Comparison of ENCODE assay signal across 10 cellular contexts in the genomic region with DNA sequence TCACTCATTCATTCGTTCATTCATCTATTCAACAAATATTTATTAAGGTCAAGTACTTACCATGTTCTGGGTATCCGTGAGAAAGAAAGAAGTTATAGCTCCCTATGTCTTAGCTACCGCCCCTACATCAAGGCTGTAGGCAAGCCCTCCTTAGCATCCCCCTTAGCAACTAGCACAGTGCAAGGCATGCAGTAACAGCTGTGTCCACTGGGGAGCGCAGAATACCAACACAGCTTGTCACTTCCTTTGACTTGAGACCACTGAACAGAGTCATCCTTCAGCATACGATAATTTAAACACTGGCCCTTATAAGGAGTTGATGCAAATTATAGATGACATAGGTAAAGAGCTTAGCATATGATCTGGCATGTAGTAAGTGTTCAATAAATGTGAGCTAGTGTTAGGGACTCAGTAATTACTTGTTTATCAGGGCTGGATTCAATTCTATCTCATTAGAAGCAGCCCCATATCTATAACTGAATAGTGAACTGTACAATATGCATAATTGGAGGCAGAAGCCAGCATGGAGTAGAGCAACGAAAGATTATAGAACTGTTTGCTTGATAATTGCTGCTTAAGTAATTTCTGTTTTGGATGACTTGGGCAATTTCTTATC. TPM values are rescaled to one million over a fixed set of nuclear protein-coding genes. Genes with fewer than 3 reads are reported as not detected.
DNase-seq lines count a peak whose midpoint lies in the region; ATAC-seq, FAIRE-seq and TF ChIP-seq lines count a peak whose summit lies in the region.
"Had no signal": no experiment of that assay in that cellular context is flagged by ENCODE, and none has a peak within 500 bp of the region (broad histone marks: within the 10 kb centered on the region; RNA-seq: fewer than 3 reads in every experiment).

No MANE protein-coding gene starts in this region.

- H3K27ac Mint-ChIP-seq in glutamatergic neuron (ENCODE audit: unreplicated experiment), result no peak overlapping the region
- H3K27ac Mint-ChIP-seq: IgD-negative memory B cell had no signal

- no peaks in the 10 kb centered on the region for H3K36me3 Mint-ChIP-seq in glutamatergic neuron (ENCODE audit: unreplicated experiment)
- H3K36me3 Mint-ChIP-seq: IgD-negative memory B cell had no signal

- FAIRE-seq in GM18507 (lab: Jason Lieb, UNC), result peak; percentile 84

- ATAC-seq in HG03108 (IDR thresholded peaks at IDR 0.05; ENCODE audit: unreplicated experiment) (peak; percentile 64), HG02763 (IDR thresholded peaks at IDR 0.05; ENCODE audit: unreplicated experiment) (no peak)

- peak; percentile 81 for TF ChIP-seq CTCF in AG09309 (IDR thresholded peaks at IDR 0.05; ENCODE audit: control insufficient read depth, insufficient read depth, low read depth, low read length, missing control alignments)
- TF ChIP-seq CTCF in glutamatergic neuron (IDR thresholded peaks at IDR 0.05; ENCODE audit: partially characterized antibody, unreplicated experiment), result peak; percentile 67

- H3K27me3 Mint-ChIP-seq in glutamatergic neuron (ENCODE audit: unreplicated experiment), result no peaks in the 10 kb centered on the region

- no peak overlapping the region for H3K4me3 Mint-ChIP-seq in glutamatergic neuron (ENCODE audit: unreplicated experiment)
- H3K4me3 Mint-ChIP-seq: IgD-negative memory B cell had no signal

- no peaks in the 10 kb centered on the region for H3K9me3 Mint-ChIP-seq in glutamatergic neuron (ENCODE audit: unreplicated experiment)
- H3K9me3 Mint-ChIP-seq: IgD-negative memory B cell had no signal

- no peak overlapping the region for H3K4me3 ChIP-seq in AG09309 (ENCODE audit: control insufficient read depth, low read depth, low read length)

- DNase-seq in AG09309 (ENCODE audit: low read depth) (peak; percentile 10), GM18507 (ENCODE audit: extremely low spot score, insufficient read length, low read depth) (peak; percentile 1), OCI-M1 (lab: John Stamatoyannopoulos, UW) (peak; percentile 62), glutamatergic neuron (peak; percentile 74), putamen (ENCODE audit: low spot score) (peak; percentile 11)
- peak; percentile 5 for DNase-seq in activated effector memory CD4-positive, alpha-beta T cell treated with Interleukin-2 at 50 U/mL for 16 hours

- peaks cover 5% of the 10 kb centered on the region for H3K4me1 Mint-ChIP-seq in glutamatergic neuron (ENCODE audit: low read depth, unreplicated experiment)
- H3K4me1 Mint-ChIP-seq: IgD-negative memory B cell had no signal

RNA-seq across cellular contexts. Expression of a gene that starts 8.7 kb away (rescaled TPM):
- total RNA-seq in glutamatergic neuron (ENCODE audit: unreplicated experiment), result 0.98 TPM

RNA-seq across cellular contexts. Expression of a gene that starts 46.1 kb away (rescaled TPM):
- total RNA-seq in glutamatergic neuron (ENCODE audit: unreplicated experiment), result not detected
- total RNA-seq: urinary bladder had no signal

Comparison
In these comparisons a context has a peak if more than half of its experiments do, and no peak if none do; other contexts are left out.
1. DNase-seq: peak in every context shown above with its lines; median percentile 74 in glutamatergic neuron; 62 in OCI-M1; 11 in putamen; 10 in AG09309; 5 in activated effector memory CD4-positive, alpha-beta T cell treated with Interleukin-2 at 50 U/mL for 16 hours; 1 in GM18507.